Comparison of ENCODE assay signal across 9 cellular contexts in the genomic region with DNA sequence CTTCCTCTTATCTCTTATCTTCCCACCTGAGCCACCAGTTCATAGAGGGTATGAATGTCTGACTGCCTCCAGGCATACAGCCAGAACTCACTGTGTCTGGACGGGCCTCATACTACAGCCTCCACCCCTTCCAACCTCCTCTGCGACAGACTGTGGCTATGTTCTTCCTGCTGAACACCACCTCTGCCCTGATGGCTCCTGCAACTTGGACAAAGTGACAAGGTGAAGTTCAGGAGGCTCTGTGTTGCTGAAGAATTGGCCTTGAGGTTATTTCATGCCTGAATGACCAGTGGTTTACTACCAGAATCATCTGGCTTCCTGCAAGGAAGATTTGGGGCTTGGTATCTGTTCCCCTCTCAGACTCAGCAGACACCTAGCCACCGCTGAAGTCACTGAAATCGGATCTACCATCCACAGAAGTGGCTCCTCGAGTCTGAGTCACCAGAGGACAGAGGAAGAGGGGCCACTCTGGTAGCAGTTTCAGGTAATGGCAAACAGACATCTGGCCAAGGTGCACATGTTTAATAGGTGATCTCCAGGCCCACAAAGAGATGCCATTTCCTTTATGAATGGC. TPM values are rescaled to one million over a fixed set of nuclear protein-coding genes. Genes with fewer than 3 reads are reported as not detected.
A peak's percentile ranks its signal among the peaks of the same experiment; 100 is the strongest.
DNase-seq lines count a peak whose midpoint lies in the region; ATAC-seq and TF ChIP-seq lines count a peak whose summit lies in the region.
"Had no signal": no experiment of that assay in that cellular context is flagged by ENCODE, and none has a peak within 500 bp of the region (broad histone marks: within the 10 kb centered on the region; RNA-seq: fewer than 3 reads in every experiment).

No MANE protein-coding gene starts in this region.

- ATAC-seq in GM18867 (IDR thresholded peaks at IDR 0.05; ENCODE audit: unreplicated experiment) (peak; percentile 72), HG02678 (IDR thresholded peaks at IDR 0.05; ENCODE audit: unreplicated experiment) (peak; percentile 76), omental fat pad (ENCODE audit: low FRiP score) (no peak)

- no peaks in the 10 kb centered on the region for H3K9me3 ChIP-seq in PC-9 (ENCODE audit: insufficient read depth, low read depth)

- peaks cover 20% of the 10 kb centered on the region for H3K79me2 ChIP-seq in PC-9 (ENCODE audit: low read depth)

- H3F3A ChIP-seq in PC-9 (ENCODE audit: insufficient read depth, low read depth) = peaks cover 17% of the 10 kb centered on the region; the same call in 1 of the 2 replicates

- no peaks in the 10 kb centered on the region for H3K27me3 ChIP-seq in PC-9 (ENCODE audit: insufficient read depth, low read depth)

- H3K27ac ChIP-seq in PC-9 = peak overlapping the region; percentile 49

- H4K20me1 ChIP-seq in PC-9 (ENCODE audit: insufficient read depth) = peaks cover 25% of the 10 kb centered on the region; the same call in 1 of the 2 replicates

- H3K4me3 ChIP-seq in PC-9 = no peak overlapping the region
- H3K4me3 ChIP-seq: smooth muscle cell had no signal

- CTCF ChIA-PET in PC-9 (lab: Charles Lee) = interaction anchor here (1.9 kb wide), 1 partner anchor 44 kb away, joined by 9 read pairs; no protein-coding TSS in a partner anchor

- H3K36me3 Mint-ChIP-seq in nephron (ENCODE audit: low read depth) = peaks cover 7% of the 10 kb centered on the region

- no peaks in the 10 kb centered on the region for H3K9me2 ChIP-seq in PC-9 (ENCODE audit: insufficient read depth)

- peak overlapping the region; percentile 55 for H3K4me2 ChIP-seq in PC-9
- H3K4me2 ChIP-seq: smooth muscle cell had no signal

- POLR2A ChIA-PET in PC-9 (lab: Charles Lee; ENCODE audit: unreplicated experiment) = interaction anchor here (0.6 to 0.7 kb wide), 4 partner anchors 10 to 866 kb away, joined by 3 to 11 read pairs (median 4); partner anchors contain the start of gene CPLX3

- H3K4me3 Mint-ChIP-seq in nephron = no peak overlapping the region

- H3K27ac Mint-ChIP-seq in nephron = peak overlapping the region; percentile 0 to 65 (median 36)

- H3K27me3 Mint-ChIP-seq in nephron (ENCODE audit: low read depth) = no peaks in the 10 kb centered on the region

- peaks cover 3% of the 10 kb centered on the region; the same call in 1 of the 2 replicates for H3K36me3 ChIP-seq in PC-9 (ENCODE audit: low read depth)

- no peaks in the 10 kb centered on the region for H3K9me3 Mint-ChIP-seq in nephron

- DNase-seq in PC-9 = peak; percentile 69 to 70
- no peak for DNase-seq in NCI-H1105 (lab: John Stamatoyannopoulos, UW)
- no peak for DNase-seq in HT-29 (ENCODE audit: low spot score)
- DNase-seq in ecto neural progenitor cell (ENCODE audit: low spot score) = no peak
- no peak for DNase-seq in omental fat pad (ENCODE audit: low spot score)

- TF ChIP-seq CTCF in PC-9 (conservative IDR thresholded peaks at IDR 0.05) = no peak
- no peak for TF ChIP-seq CTCF in nephron (IDR thresholded peaks at IDR 0.05; ENCODE audit: unreplicated experiment in 3 of 3)
- TF ChIP-seq CTCF in omental fat pad (IDR thresholded peaks at IDR 0.05) = no peak

- peaks cover 28% of the 10 kb centered on the region for H3K4me1 Mint-ChIP-seq in nephron

- no peak overlapping the region for H2AFZ ChIP-seq in PC-9

- BruUV-seq in PC-9 (replicated peaks; lab: Mats Ljungman, UMichigan) = no TSS peak

- peaks cover 21% of the 10 kb centered on the region for H3K4me1 ChIP-seq in PC-9 (replicated peaks; ENCODE audit: insufficient read depth)

- intact Hi-C loops in PC-9 (cut with micrococcal nuclease; ENCODE audit: unreplicated experiment) = loop anchor here (5.0 kb wide), 1 partner anchor 40 kb away; no protein-coding TSS in a partner anchor

RNA-seq across cellular contexts. Expression of gene ULK3, which starts 14.2 kb away (rescaled TPM):
- total RNA-seq in PC-9 (2021) (30.2 and 46.6 TPM in 2 replicates), omental fat pad (10 to 100 TPM; 23.2 to 52.6 (median 41.4) TPM)
- 96.4 and 97.0 TPM in 2 replicates for total RNA-seq in HT-29 (2014; rRNA removed; shearing (Covaris generic))

RNA-seq across cellular contexts. Expression of gene SCAMP2, which starts 16.0 kb away (rescaled TPM):
- total RNA-seq in PC-9 (2021) (84.6 and 87.4 TPM in 2 replicates), omental fat pad (10 to 100 TPM; 55.5 to 99.4 (median 63.7) TPM)
- 45.6 and 57.4 TPM in 2 replicates for total RNA-seq in HT-29 (2014; rRNA removed; shearing (Covaris generic))

RNA-seq across cellular contexts. Expression of gene CPLX3, which starts 30.7 kb away (rescaled TPM):
- not detected in 2 replicates for total RNA-seq in PC-9 (2021)
- total RNA-seq in HT-29 (2014; rRNA removed; shearing (Covaris generic)) = 0.13 and 0.25 TPM in 2 replicates
- not detected for total RNA-seq in omental fat pad

RNA-seq across cellular contexts. Expression of gene MPI, which starts 32.7 kb away (rescaled TPM):
- total RNA-seq in PC-9 (2021) (22.5 and 23.0 TPM in 2 replicates), omental fat pad (10 to 100 TPM; 35.9 to 52.2 (median 44.7) TPM)
- 61.3 and 81.8 TPM in 2 replicates for total RNA-seq in HT-29 (2014; rRNA removed; shearing (Covaris generic))

RNA-seq across cellular contexts. Expression of gene LMAN1L, which starts 44.5 kb away (rescaled TPM):
- total RNA-seq in PC-9 (2021) (not detected in 2 replicates), omental fat pad (not detected)
- not detected in 2 replicates for total RNA-seq in HT-29 (2014; rRNA removed; shearing (Covaris generic))
- total RNA-seq: smooth muscle cell had no signal

Comparison
In these comparisons a context has a peak if more than half of its experiments do, and no peak if none do; other contexts are left out.
1. DNase-seq: peak in PC-9 (2 of 2); none in NCI-H1105 (single experiment), HT-29 (single experiment), ecto neural progenitor cell (single experiment) and omental fat pad (single experiment).